In genomic region chr9:15722888-15723287, GRCh38 we compare ENCODE assay signal across 13 cellular contexts.
DNase-seq lines count a peak whose midpoint lies in the region; TF ChIP-seq lines count a peak whose summit lies in the region.
"Had no signal": no experiment of that assay in that cellular context is flagged by ENCODE, and none has a peak within 500 bp of the region (broad histone marks: within the 10 kb centered on the region; RNA-seq: fewer than 3 reads in every experiment).

No MANE protein-coding gene starts in this region.

- no peaks in the 10 kb centered on the region for H3K79me2 ChIP-seq in PC-9 (ENCODE audit: low read depth)

- no peak overlapping the region for H2BK12ac ChIP-seq in mesenchymal stem cell (ENCODE audit: low read length in 2 of 2)

- BruUV-seq in PC-9 (replicated peaks; lab: Mats Ljungman, UMichigan): no TSS peak

- H3K4me3 ChIP-seq in ectodermal cell (ENCODE audit: insufficient read depth, low read depth, low read length) (no peak overlapping the region), mesenchymal stem cell (ENCODE audit: insufficient read depth in 1 of 2, low read depth in 1 of 2, low read length in 2 of 2) (no peak overlapping the region), PC-9 (no peak overlapping the region)
- H3K4me3 ChIP-seq: Peyer's patch had no signal

- no peaks in the 10 kb centered on the region for H3F3A ChIP-seq in PC-9 (ENCODE audit: insufficient read depth, low read depth)

- H4K8ac ChIP-seq in mesenchymal stem cell (ENCODE audit: low read length): peak overlapping the region; percentile 24

- TF ChIP-seq CTCF in PC-9 (conservative IDR thresholded peaks at IDR 0.05): no peak

- no peak overlapping the region for H4K91ac ChIP-seq in mesenchymal stem cell (ENCODE audit: low read length)

- H2BK120ac ChIP-seq in mesenchymal stem cell (ENCODE audit: low read depth, low read length): no peak overlapping the region

- H2AFZ ChIP-seq in mesenchymal stem cell (ENCODE audit: low read depth, low read length): no peak overlapping the region
- H2AFZ ChIP-seq in PC-9: no peak overlapping the region

- CTCF ChIA-PET in PC-9 (lab: Charles Lee): no interaction called here

- no peak overlapping the region for H3K9ac ChIP-seq in mesenchymal stem cell (ENCODE audit: low read length)

- 5 to 12% methylated on average over 5 of the region's 5 CpGs for WGBS in ectodermal cell, 2 experiments
- 62% methylated on average over 5 of the region's 5 CpGs for WGBS in mesenchymal stem cell

- no peak overlapping the region for H3K14ac ChIP-seq in mesenchymal stem cell (ENCODE audit: low read length in 2 of 2)

- no peak overlapping the region for H3K18ac ChIP-seq in mesenchymal stem cell (ENCODE audit: low read depth in 1 of 2, low read length in 2 of 2)

- no peaks in the 10 kb centered on the region for H3K79me1 ChIP-seq in mesenchymal stem cell (replicated peaks; ENCODE audit: low read length, poor library complexity, severe bottlenecking)

- intact Hi-C loops in PC-9 (cut with micrococcal nuclease; ENCODE audit: unreplicated experiment): no loop called here

- no peak overlapping the region for H3K4ac ChIP-seq in mesenchymal stem cell (ENCODE audit: low read depth in 1 of 2, low read length in 2 of 2)

- H3K27me3 ChIP-seq in ectodermal cell (ENCODE audit: control insufficient read depth, insufficient read depth, low read length, poor library complexity, severe bottlenecking) (no peaks in the 10 kb centered on the region), mesenchymal stem cell (ENCODE audit: control insufficient read depth in 1 of 2, insufficient read depth in 1 of 2, low read length in 2 of 2) (no peaks in the 10 kb centered on the region), PC-9 (ENCODE audit: insufficient read depth, low read depth) (no peaks in the 10 kb centered on the region)
- H3K27me3 ChIP-seq: Peyer's patch had no signal

- no peaks in the 10 kb centered on the region for H3K36me3 ChIP-seq in ectodermal cell (ENCODE audit: control insufficient read depth, insufficient read depth, low read length)
- no peaks in the 10 kb centered on the region for H3K36me3 ChIP-seq in mesenchymal stem cell (ENCODE audit: control insufficient read depth in 1 of 2, insufficient read depth in 2 of 2, low read depth in 1 of 2, low read length in 2 of 2)
- H3K36me3 ChIP-seq in PC-9 (ENCODE audit: low read depth): no peaks in the 10 kb centered on the region
- H3K36me3 ChIP-seq: Peyer's patch had no signal

- peak overlapping the region; percentile 15 for H2BK5ac ChIP-seq in mesenchymal stem cell (ENCODE audit: low read depth, low read length, poor library complexity, severe bottlenecking)

- POLR2A ChIA-PET in PC-9 (lab: Charles Lee; ENCODE audit: unreplicated experiment): no interaction called here

- H4K20me1 ChIP-seq in PC-9 (ENCODE audit: insufficient read depth): no peaks in the 10 kb centered on the region

- no peak overlapping the region for H2BK15ac ChIP-seq in mesenchymal stem cell (ENCODE audit: low read depth, poor library complexity, severe bottlenecking)

- no peaks in the 10 kb centered on the region for H3K9me2 ChIP-seq in PC-9 (ENCODE audit: insufficient read depth)

- H3K23ac ChIP-seq in mesenchymal stem cell (ENCODE audit: low read length in 2 of 2): no peak overlapping the region

- H2AK5ac ChIP-seq in mesenchymal stem cell (ENCODE audit: low read length, severe bottlenecking): no peak overlapping the region

- H3K27ac ChIP-seq in ectodermal cell (ENCODE audit: insufficient read depth, low read depth, low read length, poor library complexity, severe bottlenecking) (peak overlapping the region; percentile 3), mesenchymal stem cell (ENCODE audit: low read length, poor library complexity, severe bottlenecking) (peak overlapping the region; percentile 58), PC-9 (no peak overlapping the region)
- H3K27ac ChIP-seq: Peyer's patch had no signal

- H3K4me2 ChIP-seq in mesenchymal stem cell (ENCODE audit: low read length, poor library complexity, severe bottlenecking): peak overlapping the region; percentile 17
- H3K4me2 ChIP-seq in PC-9: no peak overlapping the region

- H3K9me3 ChIP-seq in ectodermal cell (ENCODE audit: control insufficient read depth, low read length) (no peaks in the 10 kb centered on the region), mesenchymal stem cell (ENCODE audit: control insufficient read depth, low read length) (no peaks in the 10 kb centered on the region), PC-9 (ENCODE audit: insufficient read depth, low read depth) (no peaks in the 10 kb centered on the region)
- H3K9me3 ChIP-seq: Peyer's patch had no signal

- DNase-seq in NCI-H69 (lab: John Stamatoyannopoulos, UW): peak; percentile 41
- DNase-seq in mesenchymal stem cell: no peak
- DNase-seq in stromal cell of bone marrow (ENCODE audit: low read depth): peak; percentile 25
- no peak for DNase-seq in PC-9
- DNase-seq in globus pallidus (ENCODE audit: low spot score): no peak
- DNase-seq in NCI-H748 (lab: John Stamatoyannopoulos, UW; ENCODE audit: unreplicated experiment): no peak
- DNase-seq: activated naive CD4-positive, alpha-beta T cell treated with anti-CD3 and anti-CD28 coated beads for 36 hours; NCI-H187 treated with DMSO at 0.1 percent for 48 hours; NCI-H524; Peyer's patch; stimulated activated CD4-positive, alpha-beta T cell treated with anti-CD3 and anti-CD28 coated beads, Interleukin-4, amount 100 ng/mL, for 1 hour; T-cell had no signal

- peaks cover 10% of the 10 kb centered on the region for H3K4me1 ChIP-seq in ectodermal cell (ENCODE audit: control insufficient read depth, insufficient read depth, low read length)
- H3K4me1 ChIP-seq in mesenchymal stem cell (ENCODE audit: control insufficient read depth, insufficient read depth, low read depth, low read length): peaks cover 3% of the 10 kb centered on the region
- H3K4me1 ChIP-seq in PC-9 (replicated peaks; ENCODE audit: insufficient read depth): no peaks in the 10 kb centered on the region
- H3K4me1 ChIP-seq: Peyer's patch had no signal

Comparison
In these comparisons a context has a peak if more than half of its experiments do, and no peak if none do; other contexts are left out.
1. DNase-seq: peak in NCI-H69 (single experiment) and stromal cell of bone marrow (single experiment); none in mesenchymal stem cell (single experiment), PC-9 (0 of 2), globus pallidus (single experiment) and NCI-H748 (single experiment).